Comparison of ENCODE assay signal across 21 cellular contexts in genomic region chr20:20255104-20255503, GRCh38.
DNase-seq lines count a peak whose midpoint lies in the region; ATAC-seq and TF ChIP-seq lines count a peak whose summit lies in the region.
"Had no signal": no experiment of that assay in that cellular context is flagged by ENCODE, and none has a peak within 500 bp of the region (broad histone marks: within the 10 kb centered on the region; RNA-seq: fewer than 3 reads in every experiment).

No MANE protein-coding gene starts in this region.

- H3K27ac ChIP-seq in upper lobe of right lung = no peak overlapping the region
- H3K27ac ChIP-seq: BLaER1, PC-9 had no signal

- H3K36me3 Mint-ChIP-seq in T-helper 17 cell (ENCODE audit: low read depth) = no peaks in the 10 kb centered on the region

- H3K4me1 Mint-ChIP-seq in T-helper 17 cell = no peaks in the 10 kb centered on the region

- no peaks in the 10 kb centered on the region for H3K27me3 ChIP-seq in upper lobe of right lung
- H3K27me3 ChIP-seq: BLaER1 had no signal

- ATAC-seq in T-helper 17 cell = peak; percentile 28
- ATAC-seq in upper lobe of right lung = peak; percentile 85
- no peak for ATAC-seq in HG02884 (IDR thresholded peaks at IDR 0.05; ENCODE audit: unreplicated experiment)
- no peak for ATAC-seq in GM21576 (IDR thresholded peaks at IDR 0.05; ENCODE audit: unreplicated experiment)
- ATAC-seq: K562, SK-N-SH treated with all-trans-retinoic acid at 6 μM for 48 hours had no signal

- CTCF ChIA-PET in HEK293T (lab: Yijun Ruan, JAX) = interaction anchor here (1.0 kb wide), 1 partner anchor 19 kb away, joined by 5 read pairs; no protein-coding TSS in a partner anchor

- DNase-seq in Kasumi-1 (lab: John Stamatoyannopoulos, UW) = peak; percentile 77 to 79
- DNase-seq in NOMO-1 treated with DMSO at 0.1 percent for 48 hours (lab: John Stamatoyannopoulos, UW; ENCODE audit: unreplicated experiment) = peak; percentile 93
- no peak for DNase-seq in T-helper 17 cell
- DNase-seq in upper lobe of right lung = no peak
- no peak for DNase-seq in HEK293T (ENCODE audit: extremely low spot score)
- DNase-seq: Calu3, DND-41, GDM1, GOT3, HFFc6, NCI-H1417, NCI-H2029, NCI-H2171 treated with DMSO at 0.1 percent for 48 hours, NCI-H510A, PC-9 had no signal

- POLR2A ChIA-PET in HEK293T (lab: Yijun Ruan, JAX) = no interaction called here

- H3K4me1 ChIP-seq in upper lobe of right lung = no peaks in the 10 kb centered on the region

- H3K9me3 ChIP-seq in T-helper 17 cell (ENCODE audit: control insufficient read depth, low read length, poor library complexity, severe bottlenecking) (no peaks in the 10 kb centered on the region), upper lobe of right lung (no peaks in the 10 kb centered on the region)
- H3K9me3 ChIP-seq: BLaER1 had no signal

- no peak overlapping the region for H3K27ac Mint-ChIP-seq in T-helper 17 cell
- H3K27ac Mint-ChIP-seq: HFFc6; T-helper 2 cell treated with Interferon-gamma antibody and Interleukin-4, amounts not matched to agents 5 μg/mL and 100 μg/mL, for 36 hours had no signal

- no peak overlapping the region for H3K4me3 Mint-ChIP-seq in T-helper 17 cell
- H3K4me3 Mint-ChIP-seq: HFFc6; T-helper 2 cell treated with Interferon-gamma antibody and Interleukin-4, amounts not matched to agents 5 μg/mL and 100 μg/mL, for 36 hours had no signal

- H3K27me3 Mint-ChIP-seq in T-helper 17 cell = peaks cover 36% of the 10 kb centered on the region

- H3K4me3 ChIP-seq in upper lobe of right lung = no peak overlapping the region
- H3K4me3 ChIP-seq: BLaER1, K562, PC-9 had no signal

- H3K36me3 ChIP-seq in upper lobe of right lung = no peaks in the 10 kb centered on the region
- H3K36me3 ChIP-seq: BLaER1 had no signal

- intact Hi-C loops in upper lobe of right lung (cut with DNase I) = no loop called here

- no peak for TF ChIP-seq CTCF in upper lobe of right lung (IDR thresholded peaks at IDR 0.05)

TF ChIP-seq in HEK293T, 16 proteins besides CTCF, POLR2A, EP300 and RAD21:
- TF ChIP-seq BHLHE40 (IDR thresholded peaks at IDR 0.05; ENCODE audit: borderline replicate concordance) = no peak
- TF ChIP-seq FOXK2 (IDR thresholded peaks at IDR 0.05) = no peak
- TF ChIP-seq HDGF (IDR thresholded peaks at IDR 0.05; ENCODE audit: borderline replicate concordance) = no peak
- TF ChIP-seq TARDBP (IDR thresholded peaks at IDR 0.05) = no peak
- no peak for TF ChIP-seq LEF1 (IDR thresholded peaks at IDR 0.05; ENCODE audit: borderline replicate concordance)
- no peak for TF ChIP-seq ZNF384 (IDR thresholded peaks at IDR 0.05)
- no peak for TF ChIP-seq NFRKB (IDR thresholded peaks at IDR 0.05)
- no peak for TF ChIP-seq CTBP1 (IDR thresholded peaks at IDR 0.05; ENCODE audit: borderline replicate concordance)

Comparison
In these comparisons a context has a peak if more than half of its experiments do, and no peak if none do; other contexts are left out.
1. DNase-seq: peak in Kasumi-1 (2 of 2) and NOMO-1 treated with DMSO at 0.1 percent for 48 hours (single experiment); none in T-helper 17 cell (0 of 3), upper lobe of right lung (single experiment) and HEK293T (single experiment).
2. ATAC-seq: peak in T-helper 17 cell (single experiment) and upper lobe of right lung (single experiment); none in HG02884 (single experiment) and GM21576 (single experiment).